9 cellular contexts compared by ENCODE assay signal in the genomic region with DNA sequence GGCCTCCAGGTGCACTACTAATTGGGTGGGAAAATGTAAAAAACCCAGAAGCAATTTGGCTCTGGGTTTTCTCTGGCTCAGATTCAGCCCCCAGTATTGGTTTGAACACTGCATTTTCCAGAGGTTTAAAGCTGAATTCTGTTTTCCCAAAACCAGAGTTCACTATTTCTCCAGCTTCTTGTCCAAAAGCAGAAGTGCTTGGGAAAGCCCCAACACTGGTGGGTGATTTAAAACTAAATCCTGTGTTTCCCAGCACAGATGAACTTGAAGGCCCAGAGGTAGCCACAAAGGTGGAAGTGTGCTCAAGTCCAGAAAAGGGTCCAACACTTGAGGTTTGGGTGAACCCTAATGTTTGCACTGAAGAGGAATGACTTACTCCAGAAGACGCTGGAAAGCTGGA. TPM values are rescaled to one million over a fixed set of nuclear protein-coding genes. Genes with fewer than 3 reads are reported as not detected.
DNase-seq lines count a peak whose midpoint lies in the region; ATAC-seq, FAIRE-seq and TF ChIP-seq lines count a peak whose summit lies in the region.
"Had no signal": no experiment of that assay in that cellular context is flagged by ENCODE, and none has a peak within 500 bp of the region (broad histone marks: within the 10 kb centered on the region; RNA-seq: fewer than 3 reads in every experiment).

No MANE protein-coding gene starts in this region.

- intact Hi-C loops in esophagus muscularis mucosa (cut with DNase I) (loop anchor here (2.0 to 5.0 kb wide), 2 partner anchors 40 to 52 kb away; partner anchors contain the start of gene PCNT), gastrocnemius medialis (cut with DNase I; ENCODE audit: low total_unique reads) (loop anchor here (5.0 kb wide), 2 partner anchors 142 to 173 kb away; partner anchors contain the start of gene DIP2A)

- in situ Hi-C loops in gastrocnemius medialis (cut with MboI; ENCODE audit: low sequenced_read_pairs in 4 of 4) = loop anchor here in 1 of 4 donors (5.0 kb wide), 1 partner anchor 52 kb away; no protein-coding TSS in a partner anchor

- H3K9me3 ChIP-seq in RWPE2 (ENCODE audit: severe bottlenecking) (no peaks in the 10 kb centered on the region), esophagus muscularis mucosa (no peaks in the 10 kb centered on the region), gastrocnemius medialis (no peaks in the 10 kb centered on the region)

- TF ChIP-seq EP300 in esophagus muscularis mucosa (IDR thresholded peaks at IDR 0.05) = no peak

- H3K4me1 ChIP-seq in RWPE2 (ENCODE audit: insufficient read depth, poor library complexity, severe bottlenecking) (peaks cover 23% of the 10 kb centered on the region), esophagus muscularis mucosa (peaks cover 40 to 71% (median 63%) of the 10 kb centered on the region in 4 donors), gastrocnemius medialis (peaks cover 42 to 45% of the 10 kb centered on the region in 2 donors)

- TF ChIP-seq POLR2A in GM12891 (IDR thresholded peaks at IDR 0.05; ENCODE audit: low read depth, low read length) = no peak
- TF ChIP-seq POLR2A in esophagus muscularis mucosa (IDR thresholded peaks at IDR 0.05; ENCODE audit: low read depth) = no peak
- no peak for TF ChIP-seq POLR2A in gastrocnemius medialis (IDR thresholded peaks at IDR 0.05)

- H3K36me3 ChIP-seq in RWPE2 (ENCODE audit: low read depth) (peaks cover 67% of the 10 kb centered on the region), esophagus muscularis mucosa (peaks cover 20 to 49% (median 30%) of the 10 kb centered on the region in 4 donors), gastrocnemius medialis (peaks cover 0 to 42% of the 10 kb centered on the region in 2 donors)

- no peak for ATAC-seq in RWPE2 (ENCODE audit: low read depth)
- no peak for ATAC-seq in gastrocnemius medialis

- H3K4me3 ChIP-seq in RWPE2 (ENCODE audit: severe bottlenecking) = peak overlapping the region; percentile 92
- peak overlapping the region; percentile 82 to 99 (median 95) for H3K4me3 ChIP-seq in esophagus muscularis mucosa
- H3K4me3 ChIP-seq in gastrocnemius medialis = peak overlapping the region in 3 of 4 donors; percentile 75 to 92 (median 85)

- DNase-seq in GM12891 (ENCODE audit: insufficient read length, low spot score) = no peak
- DNase-seq in RWPE2 (ENCODE audit: low spot score) = no peak
- DNase-seq in esophagus muscularis mucosa (ENCODE audit: extremely low spot score) = no peak
- no peak for DNase-seq in gastrocnemius medialis
- no peak for DNase-seq in effector CD4-positive, alpha-beta T cell
- DNase-seq in NCI-H526 treated with DMSO at 0.1 percent for 48 hours (lab: John Stamatoyannopoulos, UW) = no peak
- no peak for DNase-seq in effector CD8-positive, alpha-beta T cell (lab: John Stamatoyannopoulos, UW)
- DNase-seq: activated CD4-positive, CD25-positive, alpha-beta regulatory T cell; NCI-H1092 treated with DMSO at 0.1 percent for 48 hours had no signal

- WGBS in esophagus muscularis mucosa = 100% methylated on average over 1 of the region's 1 CpG

- no peak for FAIRE-seq in GM12891 (lab: Jason Lieb, UNC)

- H3K27ac ChIP-seq in RWPE2 (ENCODE audit: poor library complexity, severe bottlenecking) = peak overlapping the region; percentile 87
- H3K27ac ChIP-seq in esophagus muscularis mucosa (replicated peaks in 1 of 4) = peak overlapping the region in 3 of 4 donors; percentile 90 to 99 (median 98)
- peak overlapping the region; percentile 85 to 98 (median 92) for H3K27ac ChIP-seq in gastrocnemius medialis

- no peaks in the 10 kb centered on the region for H3K27me3 ChIP-seq in RWPE2 (ENCODE audit: insufficient read depth, poor library complexity, severe bottlenecking)
- H3K27me3 ChIP-seq in esophagus muscularis mucosa = no peaks in the 10 kb centered on the region
- no peaks in the 10 kb centered on the region for H3K27me3 ChIP-seq in gastrocnemius medialis

- TF ChIP-seq CTCF in RWPE2 (IDR thresholded peaks at IDR 0.05; ENCODE audit: poor library complexity, severe bottlenecking) = no peak
- no peak for TF ChIP-seq CTCF in esophagus muscularis mucosa (IDR thresholded peaks at IDR 0.05)
- no peak for TF ChIP-seq CTCF in gastrocnemius medialis (IDR thresholded peaks at IDR 0.05 in 4 of 5, conservative IDR thresholded peaks at IDR 0.05 in 1 of 5)

TF ChIP-seq in GM12891, 5 proteins besides CTCF, POLR2A, EP300 and RAD21:
- TF ChIP-seq POLR2AphosphoS5 (IDR thresholded peaks at IDR 0.05; ENCODE audit: low read depth, low read length) (no peak), SPI1 (IDR thresholded peaks at IDR 0.05; ENCODE audit: low read depth, low read length) (peak; percentile 67)

RNA-seq across cellular contexts. Expression of gene MCM3AP, which starts 0.7 kb away (rescaled TPM):
- polyA plus RNA-seq in GM12891 (2012; ENCODE audit: low read depth, missing spikeins) = 38.5 TPM
- 10 to 100 TPM; 58.6 to 89.2 (median 81.9) TPM for total RNA-seq in esophagus muscularis mucosa
- 100 to 1,000 TPM in 1 of 4 donors, 10 to 100 TPM in 3; 52.1 to 155 (median 83.2) TPM for total RNA-seq in gastrocnemius medialis

RNA-seq across cellular contexts. Expression of gene YBEY, which starts 1.4 kb away (rescaled TPM):
- 20.5 TPM for polyA plus RNA-seq in GM12891 (2012; ENCODE audit: low read depth, missing spikeins)
- 10 to 100 TPM in 3 of 4 donors, 1 to 10 TPM in 1; 8.1 to 17.2 (median 10.6) TPM for total RNA-seq in esophagus muscularis mucosa
- 10 to 100 TPM; 11.3 to 27.9 (median 18.7) TPM for total RNA-seq in gastrocnemius medialis

RNA-seq across cellular contexts. Expression of gene C21orf58, which starts 38.9 kb away (rescaled TPM):
- polyA plus RNA-seq in GM12891 (2012; ENCODE audit: low read depth, missing spikeins) = 7.6 TPM
- total RNA-seq in esophagus muscularis mucosa = 1 to 10 TPM in 3 of 4 donors, under 1 TPM in 1; 0.50 to 2.5 (median 1.7) TPM
- 1 to 10 TPM in 1 of 4 donors, under 1 TPM in 3; 0.44 to 1.6 (median 0.74) TPM for total RNA-seq in gastrocnemius medialis

RNA-seq across cellular contexts. Expression of gene PCNT, which starts 39.2 kb away (rescaled TPM):
- 26.9 TPM for polyA plus RNA-seq in GM12891 (2012; ENCODE audit: low read depth, missing spikeins)
- total RNA-seq in esophagus muscularis mucosa = 10 to 100 TPM; 21.2 to 35.1 (median 24.7) TPM
- 100 to 1,000 TPM; 200 to 431 (median 290) TPM for total RNA-seq in gastrocnemius medialis

RNA-seq across cellular contexts. Expression of gene LSS, which starts 56.1 kb away (rescaled TPM):
- 36.0 TPM for polyA plus RNA-seq in GM12891 (2012; ENCODE audit: low read depth, missing spikeins)
- 10 to 100 TPM; 45.3 to 66.3 (median 53.1) TPM for total RNA-seq in esophagus muscularis mucosa
- 10 to 100 TPM; 26.4 to 47.2 (median 32.7) TPM for total RNA-seq in gastrocnemius medialis
